ENCODE assay signal across 27 cellular contexts in the genomic region with DNA sequence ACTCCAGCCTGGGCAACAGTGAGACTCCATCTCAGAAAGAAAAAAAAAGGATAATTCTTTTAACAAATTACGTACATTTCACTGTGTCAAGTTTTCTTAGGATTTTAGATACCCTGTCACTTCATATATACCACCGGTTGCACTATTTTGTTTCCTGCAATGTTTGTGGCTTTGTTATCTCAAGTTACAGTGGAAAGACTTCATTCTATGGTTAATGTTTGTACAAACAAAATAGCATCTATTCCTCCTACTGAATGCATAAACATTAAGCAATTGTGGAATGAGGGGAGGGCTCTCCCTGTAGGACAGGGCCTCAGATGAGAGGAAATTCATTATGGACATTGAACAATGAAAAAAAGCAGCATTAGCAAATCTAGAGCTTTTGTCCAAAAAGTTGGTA.
"Had no signal": no experiment of that assay in that cellular context is flagged by ENCODE, and none has a peak within 500 bp of the region (broad histone marks: within the 10 kb centered on the region; RNA-seq: fewer than 3 reads in every experiment).

No MANE protein-coding gene starts in this region.

- H3K4me1 Mint-ChIP-seq: activated CD4-positive, alpha-beta memory T cell treated with anti-CD3 and anti-CD28 coated beads, Interleukin-2, amount 10 ng/mL, durations not matched to agents 7 days and 5 days; activated T-helper 17 cell treated with anti-CD3 and anti-CD28 coated beads, Interleukin-2, amount 50 U/mL, for 72 hours; brain; central memory CD8-positive, alpha-beta T cell; endodermal cell had no signal

- DNase-seq: activated CD4-positive, alpha-beta memory T cell treated with anti-CD3 and anti-CD28 coated beads, Interleukin-2, amount 10 ng/mL, durations not matched to agents 7 days and 5 days; activated CD4-positive, alpha-beta T cell treated with anti-CD3 and anti-CD28 coated beads for 4 hours; activated CD4-positive, alpha-beta T cell treated with anti-CD3 and anti-CD28 coated beads, Interleukin-2, amount 10 ng/mL, durations not matched to agents 7 days and 5 days; activated CD4-positive, alpha-beta T cell treated with anti-CD3 and anti-CD28 coated beads, Interleukin-2, amount 50 U/mL, for 4 hours; activated CD4-positive, CD25-positive, alpha-beta regulatory T cell; activated CD4-positive, CD25-positive, alpha-beta regulatory T cell treated with anti-CD3 and anti-CD28 coated beads, Interleukin-2, amount 50 U/mL, for 72 hours; activated effector memory CD4-positive, alpha-beta T cell treated with Interleukin-2 at 50 U/mL for 16 hours; activated gamma-delta T cell treated with Interleukin-2 at 50 U/mL for 16 hours; activated naive CD4-positive, alpha-beta T cell treated with anti-CD3 and anti-CD28 coated beads, Interleukin-2, amount 50 U/mL, for 16 hours; activated naive CD4-positive, alpha-beta T cell treated with Interleukin-2 at 50 U/mL for 16 hours; activated T-cell treated with anti-CD3 and anti-CD28 coated beads, Interleukin-2, amount 50 U/mL, for 4 hours; adrenal gland; dorsolateral prefrontal cortex; effector memory CD4-positive, alpha-beta T cell; endodermal cell; foreskin keratinocyte; gastrocnemius medialis; heart right ventricle; T-helper 2 cell had no signal

- H3K9me3 ChIP-seq: adrenal gland, ascending aorta, gastrocnemius medialis, heart right ventricle had no signal

- H3K27ac Mint-ChIP-seq: activated CD4-positive, alpha-beta memory T cell treated with anti-CD3 and anti-CD28 coated beads, Interleukin-2, amount 10 ng/mL, durations not matched to agents 7 days and 5 days; activated CD4-positive, alpha-beta T cell treated with anti-CD3 and anti-CD28 coated beads, Interleukin-2, amount 10 ng/mL, durations not matched to agents 7 days and 5 days; activated naive CD8-positive, alpha-beta T cell; activated T-helper 17 cell treated with anti-CD3 and anti-CD28 coated beads, Interleukin-2, amount 50 U/mL, for 72 hours; brain; dendritic cell treated with granulocyte-macrophage colony-stimulating factor and Interleukin-4, amounts not matched to agents 40 ng/mL and 50 ng/mL, for 4 days; endodermal cell had no signal

- H3K9me3 Mint-ChIP-seq: activated CD4-positive, alpha-beta memory T cell treated with anti-CD3 and anti-CD28 coated beads, Interleukin-2, amount 10 ng/mL, durations not matched to agents 7 days and 5 days; activated CD4-positive, alpha-beta T cell treated with anti-CD3 and anti-CD28 coated beads, Interleukin-2, amount 10 ng/mL, durations not matched to agents 7 days and 5 days; activated T-cell treated with anti-CD3 and anti-CD28 coated beads, Interleukin-2, amount 50 U/mL, for 4 hours; activated T-helper 17 cell treated with anti-CD3 and anti-CD28 coated beads, Interleukin-2, amount 50 U/mL, for 72 hours; central memory CD8-positive, alpha-beta T cell; dendritic cell treated with granulocyte-macrophage colony-stimulating factor and Interleukin-4, amounts not matched to agents 40 ng/mL and 50 ng/mL, for 4 days; endodermal cell had no signal

- H3K27ac ChIP-seq: adrenal gland, ascending aorta, coronary artery, dorsolateral prefrontal cortex, foreskin keratinocyte, gastrocnemius medialis, heart right ventricle had no signal

- H3K27me3 Mint-ChIP-seq: activated CD4-positive, alpha-beta memory T cell treated with anti-CD3 and anti-CD28 coated beads, Interleukin-2, amount 10 ng/mL, durations not matched to agents 7 days and 5 days; activated CD4-positive, alpha-beta T cell treated with anti-CD3 and anti-CD28 coated beads, Interleukin-2, amount 10 ng/mL, durations not matched to agents 7 days and 5 days; activated T-helper 17 cell treated with anti-CD3 and anti-CD28 coated beads, Interleukin-2, amount 50 U/mL, for 72 hours; central memory CD8-positive, alpha-beta T cell; dendritic cell treated with granulocyte-macrophage colony-stimulating factor and Interleukin-4, amounts not matched to agents 40 ng/mL and 50 ng/mL, for 4 days had no signal

- H3K27me3 ChIP-seq: adrenal gland, ascending aorta, dorsolateral prefrontal cortex, foreskin keratinocyte, gastrocnemius medialis, heart right ventricle had no signal

- ATAC-seq: activated T-cell treated with anti-CD3 and anti-CD28 coated beads, Interleukin-2, amount 50 U/mL, for 4 hours; activated T-helper 17 cell treated with anti-CD3 and anti-CD28 coated beads, Interleukin-2, amount 50 U/mL, for 72 hours; esophagus mucosa; foreskin keratinocyte; gastrocnemius medialis; heart right ventricle had no signal

- H3K4me3 Mint-ChIP-seq: activated CD4-positive, alpha-beta memory T cell treated with anti-CD3 and anti-CD28 coated beads, Interleukin-2, amount 10 ng/mL, durations not matched to agents 7 days and 5 days; activated CD4-positive, alpha-beta T cell treated with anti-CD3 and anti-CD28 coated beads, Interleukin-2, amount 10 ng/mL, durations not matched to agents 7 days and 5 days; activated naive CD8-positive, alpha-beta T cell; activated T-cell treated with anti-CD3 and anti-CD28 coated beads, Interleukin-2, amount 50 U/mL, for 4 hours; activated T-helper 17 cell treated with anti-CD3 and anti-CD28 coated beads, Interleukin-2, amount 50 U/mL, for 72 hours; brain; central memory CD8-positive, alpha-beta T cell; dendritic cell treated with granulocyte-macrophage colony-stimulating factor and Interleukin-4, amounts not matched to agents 40 ng/mL and 50 ng/mL, for 4 days; endodermal cell had no signal

- H3K4me3 ChIP-seq: adrenal gland, ascending aorta, coronary artery, dorsolateral prefrontal cortex, gastrocnemius medialis, heart right ventricle had no signal

- H3K4me1 ChIP-seq: adrenal gland, ascending aorta, foreskin keratinocyte, gastrocnemius medialis, heart right ventricle had no signal
